Comparison of ENCODE assay signal across 14 cellular contexts in genomic region chr12:114238808-114239207, GRCh38.
DNase-seq lines count a peak whose midpoint lies in the region; TF ChIP-seq lines count a peak whose summit lies in the region.
"Had no signal": no experiment of that assay in that cellular context is flagged by ENCODE, and none has a peak within 500 bp of the region (broad histone marks: within the 10 kb centered on the region; RNA-seq: fewer than 3 reads in every experiment).

No MANE protein-coding gene starts in this region.

- no peak overlapping the region for H2AFZ ChIP-seq in fibroblast of lung (ENCODE audit: low read length)

- H3K27me3 ChIP-seq in fibroblast of lung (ENCODE audit: control insufficient read depth, insufficient read depth, low read length) (no peaks in the 10 kb centered on the region), uterus (no peaks in the 10 kb centered on the region)

- H3K4me3 ChIP-seq in fibroblast of lung (replicated peaks in 1 of 4; ENCODE audit: control extremely low read depth in 1 of 4, insufficient read depth in 1 of 4, low read depth in 3 of 4, low read length in 4 of 4) = no peak overlapping the region
- H3K4me3 ChIP-seq in uterus = no peak overlapping the region

- H3K9ac ChIP-seq in fibroblast of lung (ENCODE audit: insufficient read depth, low read length) = no peak overlapping the region

- DNase-seq in NCI-H510A treated with DMSO at 0.1 percent for 48 hours (lab: John Stamatoyannopoulos, UW) = peak; percentile 28
- no peak for DNase-seq in NCI-H510A (lab: John Stamatoyannopoulos, UW)
- peak; percentile 10 to 61 for DNase-seq in fibroblast of lung (ENCODE audit: low read depth in 2 of 2)
- DNase-seq in iris pigment epithelial cell (ENCODE audit: low read depth) = peak; percentile 4
- peak; percentile 20 to 24 for DNase-seq in uterus
- no peak for DNase-seq in NCI-H187 treated with DMSO at 0.1 percent for 48 hours (lab: John Stamatoyannopoulos, UW)
- no peak for DNase-seq in activated CD8-positive, alpha-beta memory T cell treated with anti-CD3 and anti-CD28 coated beads, Interleukin-2, amount 50 U/mL, for 4 hours
- no peak for DNase-seq in hippocampal formation (lab: John Stamatoyannopoulos, UW)
- DNase-seq: DMS79 treated with DMSO at 0.1 percent for 48 hours, H9, mammary epithelial cell, NCI-H1417 treated with DMSO at 0.1 percent for 48 hours, NCI-H446 treated with DMSO at 0.1 percent for 48 hours, T-helper 2 cell had no signal

- no peaks in the 10 kb centered on the region for H4K20me1 ChIP-seq in fibroblast of lung (ENCODE audit: control insufficient read depth, extremely low read depth, insufficient read depth, low read length)

- H3K4me2 ChIP-seq in fibroblast of lung (ENCODE audit: extremely low read depth, insufficient read depth, low read length) = no peak overlapping the region

- TF ChIP-seq POLR2A in uterus (IDR thresholded peaks at IDR 0.05) = peak in 1 of 2 donors; percentile 13

- H3K79me2 ChIP-seq in fibroblast of lung (ENCODE audit: control insufficient read depth, insufficient read depth, low read length) = no peaks in the 10 kb centered on the region

- no peaks in the 10 kb centered on the region for H3K4me1 ChIP-seq in fibroblast of lung (ENCODE audit: control insufficient read depth, extremely low read depth, insufficient read depth, low read length)
- peaks cover 0 to 7% of the 10 kb centered on the region in 2 donors for H3K4me1 ChIP-seq in uterus

- H3K36me3 ChIP-seq in fibroblast of lung (ENCODE audit: control insufficient read depth, insufficient read depth, low read length) (no peaks in the 10 kb centered on the region), uterus (no peaks in the 10 kb centered on the region)

- H3K27ac ChIP-seq in fibroblast of lung (ENCODE audit: insufficient read depth, low read length) (no peak overlapping the region), uterus (no peak overlapping the region)

- H3K9me3 ChIP-seq in fibroblast of lung (ENCODE audit: control insufficient read depth, insufficient read depth, low read depth, low read length) (no peaks in the 10 kb centered on the region), uterus (no peaks in the 10 kb centered on the region)

- no peak for TF ChIP-seq CTCF in fibroblast of lung (conservative IDR thresholded peaks at IDR 0.05 in 1 of 2, IDR thresholded peaks at IDR 0.05 in 1 of 2; ENCODE audit: low read depth in 1 of 2, low read length in 2 of 2)
- no peak for TF ChIP-seq CTCF in uterus (IDR thresholded peaks at IDR 0.05)

- intact Hi-C loops in uterus (cut with DNase I; ENCODE audit: low total_unique reads) = no loop called here

Comparison
In these comparisons a context has a peak if more than half of its experiments do, and no peak if none do; other contexts are left out.
1. DNase-seq: peak in NCI-H510A treated with DMSO at 0.1 percent for 48 hours (single experiment), fibroblast of lung (2 of 2), iris pigment epithelial cell (single experiment) and uterus (2 of 2); none in NCI-H510A (single experiment), NCI-H187 treated with DMSO at 0.1 percent for 48 hours (single experiment), activated CD8-positive, alpha-beta memory T cell treated with anti-CD3 and anti-CD28 coated beads, Interleukin-2, amount 50 U/mL, for 4 hours (single experiment) and hippocampal formation (0 of 2).